ENCODE assay signal across 8 cellular contexts in genomic region chr2:80499095-80499494, GRCh38.
DNase-seq lines count a peak whose midpoint lies in the region; ATAC-seq and TF ChIP-seq lines count a peak whose summit lies in the region.

No MANE protein-coding gene starts in this region.

- no peak overlapping the region for H3K27ac Mint-ChIP-seq in Caco-2 (ENCODE audit: unreplicated experiment)

- DNase-seq in Caco-2 (peak; percentile 37 to 47), amniotic stem cell (lab: John Stamatoyannopoulos, UW) (peak; percentile 36), kidney glomerular epithelial cell (lab: John Stamatoyannopoulos, UW) (peak; percentile 47), GDM1 (lab: John Stamatoyannopoulos, UW) (no peak), NCI-H2196 treated with DMSO at 0.1 percent for 48 hours (lab: John Stamatoyannopoulos, UW; ENCODE audit: unreplicated experiment) (no peak), foreskin melanocyte (no peak)

- no peaks in the 10 kb centered on the region for H3K36me3 Mint-ChIP-seq in Caco-2 (ENCODE audit: insufficient read depth, unreplicated experiment)

- H3K36me3 ChIP-seq in Caco-2 (ENCODE audit: control insufficient read depth, insufficient read depth, low read length) = no peaks in the 10 kb centered on the region

- no peaks in the 10 kb centered on the region for H3K9me3 ChIP-seq in Caco-2

- no peak for ATAC-seq in GM18505 (IDR thresholded peaks at IDR 0.05; ENCODE audit: unreplicated experiment)

- no peaks in the 10 kb centered on the region for H3K4me1 Mint-ChIP-seq in Caco-2 (ENCODE audit: low read depth, unreplicated experiment)

- no peak overlapping the region for H3K4me3 ChIP-seq in Caco-2 (ENCODE audit: low read depth, low read length)

- peak; percentile 47 to 68 for TF ChIP-seq CTCF in Caco-2 (IDR thresholded peaks at IDR 0.05; ENCODE audit: insufficient read depth in 1 of 2, low read depth in 1 of 2, low read length in 1 of 2, severe bottlenecking in 1 of 2, unreplicated experiment in 1 of 2)
- TF ChIP-seq CTCF in LNCAP (IDR thresholded peaks at IDR 0.05) = peak; percentile 74

- no peaks in the 10 kb centered on the region for H3K27me3 ChIP-seq in Caco-2 (replicated peaks; ENCODE audit: control insufficient read depth, insufficient read depth, low read length)

- no TSS peak for BruUV-seq in Caco-2 (replicated peaks; lab: Mats Ljungman, UMichigan)

- CTCF ChIA-PET in Caco-2 (lab: Charles Lee) = interaction anchor here (0.6 to 1.6 kb wide), 7 partner anchors 172 to 479 kb away, joined by 3 to 11 read pairs (median 4); no protein-coding TSS in a partner anchor

- intact Hi-C loops in Caco-2 (cut with micrococcal nuclease; ENCODE audit: unreplicated experiment) = loop anchor here (1.0 to 5.0 kb wide), 4 partner anchors 173 to 426 kb away; no protein-coding TSS in a partner anchor

- H3K4me1 ChIP-seq in Caco-2 = no peaks in the 10 kb centered on the region

- no peak overlapping the region for H3K4me3 Mint-ChIP-seq in Caco-2 (ENCODE audit: unreplicated experiment)

- no peaks in the 10 kb centered on the region for H3K9me3 Mint-ChIP-seq in Caco-2 (ENCODE audit: unreplicated experiment)

- POLR2A ChIA-PET in Caco-2 (lab: Charles Lee) = no interaction called here

- peaks cover 17% of the 10 kb centered on the region for H3K27me3 Mint-ChIP-seq in Caco-2 (ENCODE audit: insufficient read depth, unreplicated experiment)

- TF ChIP-seq POLR2A in GM18505 (IDR thresholded peaks at IDR 0.05; ENCODE audit: borderline replicate concordance, extremely low read depth, insufficient read depth, insufficient read length) = no peak

Comparison
In these comparisons a context has a peak if more than half of its experiments do, and no peak if none do; other contexts are left out.
1. DNase-seq: peak in Caco-2 (2 of 2), amniotic stem cell (single experiment) and kidney glomerular epithelial cell (single experiment); none in GDM1 (single experiment), NCI-H2196 treated with DMSO at 0.1 percent for 48 hours (single experiment) and foreskin melanocyte (single experiment).